ENCODE assay signal across 24 cellular contexts in genomic region chr7:67825356-67825755, GRCh38.
"Had no signal": no experiment of that assay in that cellular context is flagged by ENCODE, and none has a peak within 500 bp of the region (broad histone marks: within the 10 kb centered on the region; RNA-seq: fewer than 3 reads in every experiment).

No MANE protein-coding gene starts in this region.

- H3K36me3 ChIP-seq: left ventricle myocardium inferior, neural progenitor cell, neutrophil, right atrium auricular region, right lobe of liver, tibial nerve, uterus had no signal

- H3K4me2 ChIP-seq: neural progenitor cell, smooth muscle cell had no signal

- H3K27me3 ChIP-seq: neural progenitor cell, neutrophil, right atrium auricular region, right lobe of liver, tibial nerve, uterus had no signal

- H3K27ac ChIP-seq: left ventricle myocardium inferior, neural progenitor cell, neutrophil, parathyroid adenoma, right atrium auricular region, right lobe of liver, tibial nerve, uterus had no signal

- H2AFZ ChIP-seq: neural progenitor cell, parathyroid adenoma had no signal

- ATAC-seq: natural killer cell; right lobe of liver; stimulated activated memory B cell treated with anti-CD40 and anti-IgM and Interleukin-4, amounts not matched to agents 10 μg/mL and 1 μg/mL and 100 μg/mL, for 72 hours; stimulated activated naive CD8-positive, alpha-beta T cell treated with anti-CD3 and anti-CD28 coated beads, Interleukin-15, amount 100 ng/mL, for 72 hours had no signal

- H3K4me1 ChIP-seq: left ventricle myocardium inferior, neural progenitor cell, parathyroid adenoma, right atrium auricular region, right lobe of liver, tibial nerve, uterus had no signal

- H3K79me2 ChIP-seq: parathyroid adenoma had no signal

- DNase-seq: islet precursor cell; left ventricle myocardium inferior; mesendoderm; naive B cell; natural killer cell; nephron progenitor cell; occipital lobe; right lobe of liver; stimulated activated CD4-positive, alpha-beta T cell treated with anti-CD3 and anti-CD28 coated beads, Interleukin-1b, Interleukin-23, amount 100 ng/mL, for 48 hours; stimulated activated CD4-positive, alpha-beta T cell treated with anti-CD3 and anti-CD28 coated beads, Interleukin-2, amount 100 ng/mL, for 48 hours; stimulated activated CD4-positive, alpha-beta T cell treated with anti-CD3 and anti-CD28 coated beads, Interleukin-4, amount 100 ng/mL, for 4 hours; stimulated activated CD8-positive, alpha-beta memory T cell treated with anti-CD3 and anti-CD28 coated beads, Interleukin-4, amount 100 ng/mL, for 48 hours; stimulated activated naive CD4-positive, alpha-beta T cell treated with Interleukin-2 at 50 U/mL for 16 hours; stimulated activated naive CD8-positive, alpha-beta T cell treated with anti-CD3 and anti-CD28 coated beads, Interleukin-15, amount 100 ng/mL, for 72 hours; substantia nigra; uterus had no signal

- H3K9me3 ChIP-seq: left ventricle myocardium inferior, neutrophil, right atrium auricular region, right lobe of liver, uterus had no signal

- H3K4me3 ChIP-seq: left ventricle myocardium inferior, lung, neural progenitor cell, right atrium auricular region, right lobe of liver, smooth muscle cell, tibial nerve, uterus had no signal
